1 cellular context compared by ENCODE assay signal in genomic region chr15:42207674-42208579, GRCh38.
TF ChIP-seq lines count a peak whose summit lies in the region.

VPS39 (minus strand) TSS chr15:42208304; CDS start chr15:42208153, 151 bp downstream.

TF ChIP-seq in HepG2, 621 proteins besides CTCF, POLR2A, EP300 and RAD21 (continued from another document and continues in another):
- TF ChIP-seq ZNF646 (CRISPR knock-in tag; IDR thresholded peaks at IDR 0.05) = no peak
- no peak for TF ChIP-seq ZNF546 (CRISPR knock-in tag; conservative IDR thresholded peaks at IDR 0.05)
- 0 out of 4 replicates have a peak, but pooled peaks of 1 of the 2 experiments have one; percentile 57 for TF ChIP-seq KLF16 (CRISPR knock-in tag; IDR thresholded peaks at IDR 0.05)
- TF ChIP-seq USF2 (IDR thresholded peaks at IDR 0.05; ENCODE audit: low read depth, low read length) = no peak
- no peak for TF ChIP-seq USF2 (CRISPR knock-in tag; IDR thresholded peaks at IDR 0.05; ENCODE audit: borderline replicate concordance)
- TF ChIP-seq BHLHE40 (IDR thresholded peaks at IDR 0.05; ENCODE audit: low read length) = no peak
- TF ChIP-seq ELF1 (CRISPR knock-in tag; IDR thresholded peaks at IDR 0.05) = peak; percentile 89
- no peak for TF ChIP-seq TERF1 (CRISPR knock-in tag; IDR thresholded peaks at IDR 0.05)
- TF ChIP-seq ZNF674 (CRISPR knock-in tag; IDR thresholded peaks at IDR 0.05; ENCODE audit: low read depth) = 0 out of 2 replicates have a peak, but pooled peaks have one; percentile 65
- no peak for TF ChIP-seq SKIL (CRISPR knock-in tag; IDR thresholded peaks at IDR 0.05; ENCODE audit: borderline replicate concordance)
- TF ChIP-seq MED8 (CRISPR knock-in tag; IDR thresholded peaks at IDR 0.05; ENCODE audit: insufficient replicate concordance) = peak; percentile 49
- 0 out of 4 replicates have a peak, but pooled peaks of 1 of the 2 experiments have one; percentile 1 for TF ChIP-seq MAFK (conservative IDR thresholded peaks at IDR 0.05 in 1 of 2, IDR thresholded peaks at IDR 0.05 in 1 of 2; ENCODE audit: low read length in 2 of 2)
- no peak for TF ChIP-seq GTF3A (CRISPR knock-in tag; conservative IDR thresholded peaks at IDR 0.05)
- TF ChIP-seq HMGA1 (CRISPR knock-in tag; conservative IDR thresholded peaks at IDR 0.05) = no peak
- TF ChIP-seq MIXL1 (CRISPR knock-in tag; IDR thresholded peaks at IDR 0.05) = no peak
- TF ChIP-seq CEBPG (CRISPR knock-in tag; IDR thresholded peaks at IDR 0.05) = no peak
- peak; percentile 80; the same call in 1 of the 2 replicates for TF ChIP-seq ZNF350 (CRISPR knock-in tag; IDR thresholded peaks at IDR 0.05; ENCODE audit: borderline replicate concordance, low read depth)
- no peak for TF ChIP-seq E2F5 (CRISPR knock-in tag; conservative IDR thresholded peaks at IDR 0.05)
- TF ChIP-seq SUZ12 (IDR thresholded peaks at IDR 0.05; ENCODE audit: low read depth, low read length) = no peak
- TF ChIP-seq ZNF367 (CRISPR knock-in tag; IDR thresholded peaks at IDR 0.05; ENCODE audit: borderline replicate concordance) = no peak; the same call in 1 of the 2 replicates
- no peak for TF ChIP-seq ZFP37 (CRISPR knock-in tag; IDR thresholded peaks at IDR 0.05; ENCODE audit: borderline replicate concordance)
- TF ChIP-seq MED13 (CRISPR knock-in tag; IDR thresholded peaks at IDR 0.05) = no peak
- TF ChIP-seq ZNF878 (CRISPR knock-in tag; IDR thresholded peaks at IDR 0.05) = no peak
- no peak for TF ChIP-seq RERE (CRISPR knock-in tag; IDR thresholded peaks at IDR 0.05; ENCODE audit: low read depth)
- TF ChIP-seq ATF7-NPFF (CRISPR knock-in tag; IDR thresholded peaks at IDR 0.05; ENCODE audit: low read depth) = no peak
- no peak for TF ChIP-seq RORA (CRISPR knock-in tag; IDR thresholded peaks at IDR 0.05)
- no peak for TF ChIP-seq ZNF547 (CRISPR knock-in tag; IDR thresholded peaks at IDR 0.05)
- TF ChIP-seq GLMP (CRISPR knock-in tag; IDR thresholded peaks at IDR 0.05; ENCODE audit: borderline replicate concordance) = no peak
- no peak for TF ChIP-seq BATF2 (CRISPR knock-in tag; IDR thresholded peaks at IDR 0.05)
- TF ChIP-seq SAP130 (CRISPR knock-in tag; IDR thresholded peaks at IDR 0.05; ENCODE audit: low read depth) = peak; percentile 92
- peak; percentile 95 for TF ChIP-seq PHF20 (CRISPR knock-in tag; IDR thresholded peaks at IDR 0.05)
- no peak for TF ChIP-seq ZNF883 (CRISPR knock-in tag; IDR thresholded peaks at IDR 0.05; ENCODE audit: not compliant biosample characterization)
- TF ChIP-seq ZNF580 (CRISPR knock-in tag; IDR thresholded peaks at IDR 0.05; ENCODE audit: borderline replicate concordance, low read depth) = peak; percentile 64; the same call in 1 of the 2 replicates
- TF ChIP-seq EZH2 (conservative IDR thresholded peaks at IDR 0.05; ENCODE audit: low read depth, low read length) = no peak
- TF ChIP-seq ZNF362 (CRISPR knock-in tag; IDR thresholded peaks at IDR 0.05; ENCODE audit: borderline replicate concordance) = no peak
- TF ChIP-seq ZNF891 (CRISPR knock-in tag; IDR thresholded peaks at IDR 0.05) = peak; percentile 90; the same call in 1 of the 2 replicates
- no peak for TF ChIP-seq KAT2B (IDR thresholded peaks at IDR 0.05; ENCODE audit: borderline replicate concordance, low read depth, low read length)
- TF ChIP-seq POGZ (CRISPR knock-in tag; IDR thresholded peaks at IDR 0.05) = peak; percentile 86
- TF ChIP-seq RBM22 (optimal IDR thresholded peaks at IDR 0.05; ENCODE audit: low read length) = peak; percentile 80
